ENCODE assay signal across 9 cellular contexts in genomic region chr15:43748376-43748775, GRCh38. TPM values are rescaled to one million over a fixed set of nuclear protein-coding genes. Genes with fewer than 3 reads are reported as not detected.
DNase-seq lines count a peak whose midpoint lies in the region; ATAC-seq and TF ChIP-seq lines count a peak whose summit lies in the region.
"Had no signal": no experiment of that assay in that cellular context is flagged by ENCODE, and none has a peak within 500 bp of the region (broad histone marks: within the 10 kb centered on the region; RNA-seq: fewer than 3 reads in every experiment).

No MANE protein-coding gene starts in this region.

- H3K4me1 ChIP-seq in smooth muscle cell (ENCODE audit: low read depth), result peaks cover 21% of the 10 kb centered on the region

- 72% methylated on average over 3 of the region's 3 CpGs for WGBS in smooth muscle cell (ENCODE audit: low lambda C conversion rate)

- no peak for ATAC-seq in HG02588 (IDR thresholded peaks at IDR 0.05; ENCODE audit: unreplicated experiment)
- ATAC-seq: pancreas had no signal

- H2AFZ ChIP-seq in smooth muscle cell (ENCODE audit: low read depth), result no peak overlapping the region

- H3K36me3 Mint-ChIP-seq in activated CD4-positive, alpha-beta T cell treated with anti-CD3 and anti-CD28 coated beads, Interleukin-2, amount 10 ng/mL, durations not matched to agents 24 days and 14 days (ENCODE audit: low read depth), result peaks cover 41% of the 10 kb centered on the region

- peaks cover 70% of the 10 kb centered on the region for H3K79me2 ChIP-seq in smooth muscle cell (ENCODE audit: low read depth)

- DNase-seq in activated CD4-positive, alpha-beta T cell treated with anti-CD3 and anti-CD28 coated beads, Interleukin-2, amount 10 ng/mL, durations not matched to agents 24 days and 14 days, result peak; percentile 70
- no peak for DNase-seq in activated CD4-positive, alpha-beta T cell treated with anti-CD3 and anti-CD28 coated beads, Interleukin-2, amount 50 U/mL, for 1 hour
- DNase-seq in SK-MEL-5 (ENCODE audit: low read depth, low spot score) (peak; percentile 12), erythroblast (lab: John Stamatoyannopoulos, UW) (peak; percentile 38 to 43), smooth muscle cell (lab: John Stamatoyannopoulos, UW; ENCODE audit: unreplicated experiment) (no peak), SK-N-DZ (ENCODE audit: low spot score) (no peak), kidney tubule cell (ENCODE audit: low spot score) (no peak)
- DNase-seq: pancreas had no signal

- intact Hi-C loops in activated CD4-positive, alpha-beta T cell treated with anti-CD3 and anti-CD28 coated beads, Interleukin-2, amount 10 ng/mL, durations not matched to agents 24 days and 14 days (cut with micrococcal nuclease), result loop anchor here (2.0 to 5.0 kb wide), 6 partner anchors 20 to 1811 kb away; partner anchors contain the start of genes ELL3, SERF2 and WDR76

- peak overlapping the region; percentile 96 for H3K4me3 Mint-ChIP-seq in activated CD4-positive, alpha-beta T cell treated with anti-CD3 and anti-CD28 coated beads, Interleukin-2, amount 10 ng/mL, durations not matched to agents 24 days and 14 days

- H3K27ac ChIP-seq in smooth muscle cell (ENCODE audit: low read depth), result no peak overlapping the region

- H3K27me3 ChIP-seq in smooth muscle cell (ENCODE audit: low read depth), result no peaks in the 10 kb centered on the region
- H3K27me3 ChIP-seq: pancreas had no signal

- no peak for TF ChIP-seq CTCF in smooth muscle cell (IDR thresholded peaks at IDR 0.05; ENCODE audit: borderline replicate concordance, insufficient read depth, poor library complexity, severe bottlenecking)

- peaks cover 34% of the 10 kb centered on the region for H3K4me1 Mint-ChIP-seq in activated CD4-positive, alpha-beta T cell treated with anti-CD3 and anti-CD28 coated beads, Interleukin-2, amount 10 ng/mL, durations not matched to agents 24 days and 14 days

- no peaks in the 10 kb centered on the region for H3K36me3 ChIP-seq in smooth muscle cell (ENCODE audit: low read depth)
- H3K36me3 ChIP-seq: pancreas had no signal

- H3K9me3 Mint-ChIP-seq in activated CD4-positive, alpha-beta T cell treated with anti-CD3 and anti-CD28 coated beads, Interleukin-2, amount 10 ng/mL, durations not matched to agents 24 days and 14 days, result no peaks in the 10 kb centered on the region

- peaks cover 66% of the 10 kb centered on the region for H4K20me1 ChIP-seq in smooth muscle cell (ENCODE audit: low read depth)

- in situ Hi-C loops in SK-MEL-5 (cut with HindIII; ENCODE audit: low pct_unique_long_range_greater_than_20kb, low sequenced_read_pairs), result no loop called here

- no peak overlapping the region for H3K9ac ChIP-seq in smooth muscle cell (ENCODE audit: low read depth)

- H3K9me3 ChIP-seq in smooth muscle cell (replicated peaks; ENCODE audit: low read depth), result no peaks in the 10 kb centered on the region
- H3K9me3 ChIP-seq: pancreas had no signal

- H3K4me3 ChIP-seq in smooth muscle cell, result peak overlapping the region; percentile 93

- no peak for TF ChIP-seq POLR2A in erythroblast (IDR thresholded peaks at IDR 0.05; ENCODE audit: low read length)

- H3K27me3 Mint-ChIP-seq in activated CD4-positive, alpha-beta T cell treated with anti-CD3 and anti-CD28 coated beads, Interleukin-2, amount 10 ng/mL, durations not matched to agents 24 days and 14 days, result no peaks in the 10 kb centered on the region

- H3F3A ChIP-seq in smooth muscle cell (ENCODE audit: low read depth), result no peaks in the 10 kb centered on the region

- peak overlapping the region; percentile 98 for H3K4me2 ChIP-seq in smooth muscle cell

- peak overlapping the region; percentile 60 for H3K27ac Mint-ChIP-seq in activated CD4-positive, alpha-beta T cell treated with anti-CD3 and anti-CD28 coated beads, Interleukin-2, amount 10 ng/mL, durations not matched to agents 24 days and 14 days

RNA-seq across cellular contexts. Expression of gene PDIA3, which starts 2.1 kb away (rescaled TPM):
- 313 and 336 TPM in 2 replicates for total RNA-seq in activated CD4-positive, alpha-beta T cell treated with anti-CD3 and anti-CD28 coated beads, Interleukin-2, amount 10 ng/mL, durations not matched to agents 24 days and 14 days
- 431 and 498 TPM in 2 replicates for total RNA-seq in SK-MEL-5 (2014; rRNA removed; shearing (Covaris generic))
- polyA plus RNA-seq in SK-MEL-5 (2015; cell fraction: cytosol; rRNA removed), result 523 and 575 TPM in 2 replicates
- polyA plus RNA-seq in SK-MEL-5 (2015; cell fraction: nucleus; rRNA removed), result 83.1 and 102 TPM in 2 replicates
- 309 and 390 TPM in 2 replicates for total RNA-seq in smooth muscle cell
- 907 and 1,212 TPM in 2 replicates for polyA plus RNA-seq in smooth muscle cell
- polyA plus RNA-seq in SK-N-DZ (2014; cell fraction: cytosol; rRNA removed), result 209 and 223 TPM in 2 replicates
- polyA plus RNA-seq in SK-N-DZ (2014; cell fraction: nucleus; rRNA removed), result 76.0 and 96.0 TPM in 2 replicates

RNA-seq across cellular contexts. Expression of gene ELL3, which starts 28.4 kb away (rescaled TPM):
- 1.2 and 1.3 TPM in 2 replicates for total RNA-seq in activated CD4-positive, alpha-beta T cell treated with anti-CD3 and anti-CD28 coated beads, Interleukin-2, amount 10 ng/mL, durations not matched to agents 24 days and 14 days
- 0.61 and 0.69 TPM in 2 replicates for total RNA-seq in SK-MEL-5 (2014; rRNA removed; shearing (Covaris generic))
- polyA plus RNA-seq in SK-MEL-5 (2015; cell fraction: cytosol; rRNA removed), result 0.63 and 0.98 TPM in 2 replicates
- polyA plus RNA-seq in SK-MEL-5 (2015; cell fraction: nucleus; rRNA removed), result 1.4 and 2.6 TPM in 2 replicates
- total RNA-seq in smooth muscle cell, result 1.1 and 3.7 TPM in 2 replicates
- polyA plus RNA-seq in smooth muscle cell, result 0.25 and 3.2 TPM in 2 replicates
- polyA plus RNA-seq in SK-N-DZ (2014; cell fraction: cytosol; rRNA removed), result not detected in 2 replicates
- polyA plus RNA-seq in SK-N-DZ (2014; cell fraction: nucleus; rRNA removed), result not detected in 2 replicates

RNA-seq across cellular contexts. Expression of gene SERF2, which starts 43.7 kb away (rescaled TPM):
- 524 TPM in 2 replicates for total RNA-seq in activated CD4-positive, alpha-beta T cell treated with anti-CD3 and anti-CD28 coated beads, Interleukin-2, amount 10 ng/mL, durations not matched to agents 24 days and 14 days
- 630 and 662 TPM in 2 replicates for total RNA-seq in SK-MEL-5 (2014; rRNA removed; shearing (Covaris generic))
- polyA plus RNA-seq in SK-MEL-5 (2015; cell fraction: cytosol; rRNA removed), result 548 and 946 TPM in 2 replicates
- 314 and 432 TPM in 2 replicates for polyA plus RNA-seq in SK-MEL-5 (2015; cell fraction: nucleus; rRNA removed)
- 1,247 and 1,277 TPM in 2 replicates for total RNA-seq in smooth muscle cell
- 2,168 and 2,420 TPM in 2 replicates for polyA plus RNA-seq in smooth muscle cell
- polyA plus RNA-seq in SK-N-DZ (2014; cell fraction: cytosol; rRNA removed), result 966 and 1,135 TPM in 2 replicates
- polyA plus RNA-seq in SK-N-DZ (2014; cell fraction: nucleus; rRNA removed), result 841 and 1,066 TPM in 2 replicates

RNA-seq across cellular contexts. Expression of gene SERINC4, which starts 51.6 kb away (rescaled TPM):
- 0.28 and 0.33 TPM in 2 replicates for total RNA-seq in activated CD4-positive, alpha-beta T cell treated with anti-CD3 and anti-CD28 coated beads, Interleukin-2, amount 10 ng/mL, durations not matched to agents 24 days and 14 days
- not detected in 2 replicates for total RNA-seq in SK-MEL-5 (2014; rRNA removed; shearing (Covaris generic))
- polyA plus RNA-seq in SK-MEL-5 (2015; cell fraction: cytosol; rRNA removed), result 0.14 and 0.20 TPM in 2 replicates
- 0.47 and 0.90 TPM in 2 replicates for polyA plus RNA-seq in SK-MEL-5 (2015; cell fraction: nucleus; rRNA removed)
- total RNA-seq in smooth muscle cell, result not detected in 2 replicates
- 0.17 TPM in 1 of 2 replicates, not detected in the other for polyA plus RNA-seq in smooth muscle cell
- 0.06 and 0.33 TPM in 2 replicates for polyA plus RNA-seq in SK-N-DZ (2014; cell fraction: cytosol; rRNA removed)
- 0.07 and 1.1 TPM in 2 replicates for polyA plus RNA-seq in SK-N-DZ (2014; cell fraction: nucleus; rRNA removed)

RNA-seq across cellular contexts. Expression of gene HYPK, which starts 52.0 kb away (rescaled TPM):
- total RNA-seq in activated CD4-positive, alpha-beta T cell treated with anti-CD3 and anti-CD28 coated beads, Interleukin-2, amount 10 ng/mL, durations not matched to agents 24 days and 14 days, result 20.3 and 33.8 TPM in 2 replicates
- 4.3 and 4.8 TPM in 2 replicates for total RNA-seq in SK-MEL-5 (2014; rRNA removed; shearing (Covaris generic))
- 12.8 and 15.5 TPM in 2 replicates for polyA plus RNA-seq in SK-MEL-5 (2015; cell fraction: cytosol; rRNA removed)
- polyA plus RNA-seq in SK-MEL-5 (2015; cell fraction: nucleus; rRNA removed), result 11.5 and 13.2 TPM in 2 replicates
- 14.6 and 14.7 TPM in 2 replicates for total RNA-seq in smooth muscle cell
- polyA plus RNA-seq in smooth muscle cell, result 7.3 and 20.2 TPM in 2 replicates
- 4.3 TPM in 2 replicates for polyA plus RNA-seq in SK-N-DZ (2014; cell fraction: cytosol; rRNA removed)
- 8.5 and 10.7 TPM in 2 replicates for polyA plus RNA-seq in SK-N-DZ (2014; cell fraction: nucleus; rRNA removed)

Comparison
In these comparisons a context has a peak if more than half of its experiments do, and no peak if none do; other contexts are left out.
1. DNase-seq: peak in activated CD4-positive, alpha-beta T cell treated with anti-CD3 and anti-CD28 coated beads, Interleukin-2, amount 10 ng/mL, durations not matched to agents 24 days and 14 days (single experiment), SK-MEL-5 (single experiment) and erythroblast (2 of 2); none in activated CD4-positive, alpha-beta T cell treated with anti-CD3 and anti-CD28 coated beads, Interleukin-2, amount 50 U/mL, for 1 hour (single experiment), smooth muscle cell (single experiment), SK-N-DZ (single experiment) and kidney tubule cell (single experiment).